ENCODE assay signal across 8 cellular contexts in the genomic region with DNA sequence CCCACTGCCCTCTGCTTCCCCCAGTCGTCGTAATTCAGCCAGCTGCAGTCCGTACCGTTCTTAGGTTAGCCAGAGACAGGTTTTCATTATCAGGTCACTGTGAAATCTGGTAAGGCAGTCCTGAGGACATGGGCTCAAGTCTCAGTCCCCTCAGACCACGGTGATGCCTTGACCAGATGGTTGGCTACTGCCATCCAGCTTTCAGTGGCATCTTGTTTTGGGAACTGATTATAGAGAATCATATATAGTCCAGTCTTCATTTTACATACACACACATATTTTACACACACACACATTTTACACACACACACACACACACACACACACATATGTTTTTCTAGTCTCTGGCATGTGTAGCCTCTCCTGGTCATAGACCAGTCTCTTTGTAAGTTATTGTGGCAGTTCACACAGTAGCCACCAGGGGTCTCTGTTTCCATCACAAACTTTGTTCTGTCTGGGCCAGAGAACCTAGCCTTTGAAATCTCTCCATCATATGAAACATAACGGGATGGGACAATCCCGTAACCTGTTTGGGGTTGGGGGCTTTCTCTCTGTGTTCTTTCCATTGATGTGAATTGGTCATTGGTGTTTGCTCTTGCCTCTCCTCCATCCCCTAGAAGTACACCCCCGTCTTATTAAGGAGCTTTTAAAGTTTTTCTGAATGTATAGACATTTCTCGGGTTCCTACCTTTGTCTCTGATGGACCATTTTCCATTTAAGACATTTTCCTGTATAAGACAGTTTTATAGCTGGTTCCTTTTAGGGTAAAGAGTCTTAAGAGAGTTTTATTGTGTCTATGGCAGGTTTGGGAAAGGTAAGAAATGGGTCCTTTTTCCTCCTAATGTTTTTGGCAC. TPM values are rescaled to one million over a fixed set of nuclear protein-coding genes. Genes with fewer than 3 reads are reported as not detected.
DNase-seq lines count a peak whose midpoint lies in the region; ATAC-seq and TF ChIP-seq lines count a peak whose summit lies in the region.

No MANE protein-coding gene starts in this region.

- 59 to 70% (median 68%) methylated on average over 9 of the region's 9 CpGs for WGBS in stomach, 5 donors

- TF ChIP-seq POLR2A in stomach (IDR thresholded peaks at IDR 0.05), result no peak

- no peaks in the 10 kb centered on the region for H3K79me2 ChIP-seq in OCI-LY1 (ENCODE audit: insufficient read depth, low read length)

- intact Hi-C loops in naive thymus-derived CD4-positive, alpha-beta T cell (cut with micrococcal nuclease), result loop anchor here (1.0 to 2.0 kb wide), 6 partner anchors 8 to 202 kb away; partner anchors contain the start of genes IKBKE (in 1 of the 2) and RASSF5 (in 1 of the 2)
- intact Hi-C loops in stomach (cut with DNase I; ENCODE audit: low total_unique reads), result no loop called here

- DNase-seq in GM10266 (ENCODE audit: extremely low spot score) (peak; percentile 71), HPDE6-E6E7 (ENCODE audit: extremely low spot score) (peak; percentile 57), epidermal melanocyte (ENCODE audit: insufficient read length, low spot score) (peak; percentile 81), stomach (peak; percentile 82), GF-D8 (lab: John Stamatoyannopoulos, UW) (no peak)
- peak; percentile 77 for DNase-seq in activated CD8-positive, alpha-beta memory T cell treated with anti-CD3 and anti-CD28 coated beads, Interleukin-2, amount 50 U/mL, for 4 hours
- DNase-seq in naive thymus-derived CD4-positive, alpha-beta T cell, result peak in 8 of 9 donors; percentile 59 to 72 (median 66)

- H3K4me3 ChIP-seq in OCI-LY1 (ENCODE audit: low read depth, low read length, poor library complexity, severe bottlenecking) (no peak overlapping the region), stomach (no peak overlapping the region)
- H3K4me3 ChIP-seq in naive thymus-derived CD4-positive, alpha-beta T cell (ENCODE audit: low read length), result no peak overlapping the region

- no peak overlapping the region for H2AFZ ChIP-seq in OCI-LY1 (ENCODE audit: low read length)

- H3K27me3 ChIP-seq in OCI-LY1 (ENCODE audit: insufficient read depth, low read length) (no peaks in the 10 kb centered on the region), stomach (peaks cover 0 to 3% (median 0%) of the 10 kb centered on the region in 3 donors)
- no peaks in the 10 kb centered on the region for H3K27me3 ChIP-seq in naive thymus-derived CD4-positive, alpha-beta T cell (ENCODE audit: control insufficient read depth in 2 of 2, insufficient read depth in 2 of 2, low read length in 2 of 2)

- H3F3A ChIP-seq in OCI-LY1 (ENCODE audit: insufficient read depth, low read length), result no peaks in the 10 kb centered on the region

- peaks cover 20 to 48% (median 31%) of the 10 kb centered on the region in 7 donors for H3K4me1 Mint-ChIP-seq in naive thymus-derived CD4-positive, alpha-beta T cell

- H3K9me3 Mint-ChIP-seq in naive thymus-derived CD4-positive, alpha-beta T cell, result peaks cover 0 to 4% (median 0%) of the 10 kb centered on the region in 11 donors

- H3K36me3 ChIP-seq in OCI-LY1 (ENCODE audit: insufficient read depth, low read length) (peaks cover 6% of the 10 kb centered on the region; the same call in 1 of the 2 replicates), stomach (peaks cover 0 to 36% (median 30%) of the 10 kb centered on the region in 4 donors)
- H3K36me3 ChIP-seq in naive thymus-derived CD4-positive, alpha-beta T cell (ENCODE audit: control insufficient read depth in 2 of 3, insufficient read depth in 3 of 3, low read length in 3 of 3), result no peaks in the 10 kb centered on the region

- H3K9me2 ChIP-seq in OCI-LY1 (ENCODE audit: low read depth, low read length), result no peaks in the 10 kb centered on the region

- peaks cover 0 to 10% (median 0%) of the 10 kb centered on the region in 5 donors for H3K36me3 Mint-ChIP-seq in naive thymus-derived CD4-positive, alpha-beta T cell

- H3K9ac ChIP-seq in OCI-LY1 (ENCODE audit: low read length), result no peak overlapping the region

- peak overlapping the region in 1 of 10 donors; percentile 38 for H3K4me3 Mint-ChIP-seq in naive thymus-derived CD4-positive, alpha-beta T cell

- POLR2A ChIA-PET in naive thymus-derived CD4-positive, alpha-beta T cell (lab: Charles Lee), result interaction anchor here (1.0 to 1.6 kb wide), 4 partner anchors 9 to 201 kb away, joined by 3 to 10 read pairs (median 5); partner anchors contain the start of gene IKBKE

- ATAC-seq in naive thymus-derived CD4-positive, alpha-beta T cell, result peak; percentile 84

- CTCF ChIA-PET in naive thymus-derived CD4-positive, alpha-beta T cell (lab: Charles Lee), result interaction anchor here (0.7 to 6.2 kb wide), 17 partner anchors 9 to 531 kb away, joined by 3 to 77 read pairs (median 4); partner anchors contain the start of gene IKBKE

- peak overlapping the region in 1 of 9 donors; percentile 38 for H3K27ac Mint-ChIP-seq in naive thymus-derived CD4-positive, alpha-beta T cell

- H3K9me3 ChIP-seq in OCI-LY1 (ENCODE audit: low read length), result no peaks in the 10 kb centered on the region
- no peaks in the 10 kb centered on the region for H3K9me3 ChIP-seq in naive thymus-derived CD4-positive, alpha-beta T cell (ENCODE audit: control insufficient read depth in 2 of 3, low read length in 3 of 3)
- no peaks in the 10 kb centered on the region for H3K9me3 ChIP-seq in stomach

- H3K27ac ChIP-seq in OCI-LY1 (ENCODE audit: low read depth, low read length, poor library complexity, severe bottlenecking) (no peak overlapping the region), stomach (peak overlapping the region in 2 of 5 donors; percentile 4 to 9)
- H3K27ac ChIP-seq in naive thymus-derived CD4-positive, alpha-beta T cell (ENCODE audit: low read depth, low read length), result no peak overlapping the region

- H3K4me1 ChIP-seq in OCI-LY1 (ENCODE audit: insufficient read depth, low read length, severe bottlenecking) (peaks cover 9% of the 10 kb centered on the region), stomach (peaks cover 0 to 12% (median 3%) of the 10 kb centered on the region in 4 donors)
- H3K4me1 ChIP-seq in naive thymus-derived CD4-positive, alpha-beta T cell (ENCODE audit: control insufficient read depth in 2 of 2, insufficient read depth in 2 of 2, low read length in 2 of 2), result peaks cover 10 to 16% of the 10 kb centered on the region in 2 donors

- no peak overlapping the region for H3K4me2 ChIP-seq in OCI-LY1 (ENCODE audit: low read length)

- peak; percentile 86 for TF ChIP-seq CTCF in GM10266 (IDR thresholded peaks at IDR 0.05; ENCODE audit: control insufficient read depth, insufficient read depth, low read depth, missing control alignments)
- peak; percentile 91 for TF ChIP-seq CTCF in OCI-LY1 (IDR thresholded peaks at IDR 0.05; ENCODE audit: low read length)
- peak in 6 of 7 experiments; percentile 17 to 91 (median 84) for TF ChIP-seq CTCF in stomach (IDR thresholded peaks at IDR 0.05)

- H3K27me3 Mint-ChIP-seq in naive thymus-derived CD4-positive, alpha-beta T cell, result no peaks in the 10 kb centered on the region

- no peak for TF ChIP-seq EP300 in stomach (IDR thresholded peaks at IDR 0.05)

- H4K20me1 ChIP-seq in OCI-LY1 (ENCODE audit: insufficient read depth, low read length), result no peaks in the 10 kb centered on the region

RNA-seq across cellular contexts. Expression of gene IKBKE, which starts 8.4 kb away (rescaled TPM):
- total RNA-seq in naive thymus-derived CD4-positive, alpha-beta T cell, result 100 to 1,000 TPM in 1 of 5 experiments, 10 to 100 TPM in 4; 50.1 to 177 (median 79.1) TPM
- 10 to 100 TPM; 32.5 to 48.3 TPM for polyA plus RNA-seq in naive thymus-derived CD4-positive, alpha-beta T cell
- total RNA-seq in stomach, result 10 to 100 TPM in 3 of 5 donors, 1 to 10 TPM in 2; 4.9 to 49.6 (median 15.9) TPM
- 1 to 10 TPM; 5.8 to 8.0 (median 7.2) TPM for polyA plus RNA-seq in stomach

RNA-seq across cellular contexts. Expression of gene RASSF5, which starts 45.5 kb away (rescaled TPM):
- total RNA-seq in naive thymus-derived CD4-positive, alpha-beta T cell, result 100 to 1,000 TPM; 155 to 240 (median 218) TPM
- polyA plus RNA-seq in naive thymus-derived CD4-positive, alpha-beta T cell, result 100 to 1,000 TPM; 299 to 416 TPM
- total RNA-seq in stomach, result 10 to 100 TPM in 1 of 5 donors, 1 to 10 TPM in 4; 2.2 to 44.5 (median 5.8) TPM
- polyA plus RNA-seq in stomach, result 10 to 100 TPM in 1 of 3 donors, 1 to 10 TPM in 2; 8.1 to 13.6 (median 9.2) TPM
